Comparison of ENCODE assay signal across 16 cellular contexts in genomic region chr16:89337965-89338364, GRCh38.
DNase-seq lines count a peak whose midpoint lies in the region; ATAC-seq, FAIRE-seq and TF ChIP-seq lines count a peak whose summit lies in the region.
"Had no signal": no experiment of that assay in that cellular context is flagged by ENCODE, and none has a peak within 500 bp of the region (broad histone marks: within the 10 kb centered on the region; RNA-seq: fewer than 3 reads in every experiment).

No MANE protein-coding gene starts in this region.

- H3K27ac Mint-ChIP-seq in CD4-positive, alpha-beta memory T cell: peak overlapping the region in 4 of 7 donors; percentile 17 to 79 (median 51)
- H3K27ac Mint-ChIP-seq in WTC11: peak overlapping the region; percentile 70; the same call in 1 of the 2 replicates
- H3K27ac Mint-ChIP-seq: B cell had no signal

- no peaks in the 10 kb centered on the region for H3K27me3 Mint-ChIP-seq in CD4-positive, alpha-beta memory T cell
- no peaks in the 10 kb centered on the region for H3K27me3 Mint-ChIP-seq in WTC11 (ENCODE audit: low read depth)
- H3K27me3 Mint-ChIP-seq: B cell, IgD-negative memory B cell had no signal

- no peak overlapping the region for H3K4me3 ChIP-seq in CD4-positive, alpha-beta memory T cell (ENCODE audit: low read length in 2 of 2)
- H3K4me3 ChIP-seq in HepG2 (replicated peaks in 1 of 3; ENCODE audit: insufficient read depth in 1 of 3, low read depth in 2 of 3, low read length in 3 of 3) (no peak overlapping the region), gastrocnemius medialis (no peak overlapping the region), upper lobe of left lung (no peak overlapping the region), uterus (no peak overlapping the region)

- TF ChIP-seq EP300 in HepG2 (IDR thresholded peaks at IDR 0.05; ENCODE audit: low read depth in 2 of 2, low read length in 2 of 2): no peak
- no peak for TF ChIP-seq EP300 in HepG2 (CRISPR knock-in tag; IDR thresholded peaks at IDR 0.05; ENCODE audit: borderline replicate concordance)
- no peak for TF ChIP-seq EP300 in upper lobe of left lung (IDR thresholded peaks at IDR 0.05)

- peaks cover 79% of the 10 kb centered on the region for H3K4me1 ChIP-seq in CD4-positive, alpha-beta memory T cell (ENCODE audit: insufficient read depth, low read length)
- peaks cover 63% of the 10 kb centered on the region for H3K4me1 ChIP-seq in HepG2 (ENCODE audit: insufficient read depth, low read length)
- peaks cover 64 to 75% of the 10 kb centered on the region in 2 donors for H3K4me1 ChIP-seq in gastrocnemius medialis
- peaks cover 31 to 58% (median 33%) of the 10 kb centered on the region in 4 donors for H3K4me1 ChIP-seq in upper lobe of left lung
- H3K4me1 ChIP-seq in uterus: peaks cover 10 to 34% of the 10 kb centered on the region in 2 donors

- no peak for ATAC-seq in WTC11
- no peak for ATAC-seq in HepG2
- ATAC-seq in gastrocnemius medialis: no peak
- no peak for ATAC-seq in upper lobe of left lung (ENCODE audit: low FRiP score in 2 of 2)
- ATAC-seq in GM18519 (IDR thresholded peaks at IDR 0.05; ENCODE audit: low FRiP score, unreplicated experiment): no peak
- ATAC-seq: HCT116 had no signal

- peak overlapping the region in 1 of 8 donors; percentile 31 for H3K4me3 Mint-ChIP-seq in CD4-positive, alpha-beta memory T cell
- no peak overlapping the region for H3K4me3 Mint-ChIP-seq in WTC11
- H3K4me3 Mint-ChIP-seq: B cell had no signal

- TF ChIP-seq POLR2A in HepG2 (IDR thresholded peaks at IDR 0.05; ENCODE audit: insufficient read depth in 1 of 2, low read depth in 2 of 2, low read length in 2 of 2) (no peak), gastrocnemius medialis (IDR thresholded peaks at IDR 0.05) (no peak), upper lobe of left lung (IDR thresholded peaks at IDR 0.05) (no peak), uterus (IDR thresholded peaks at IDR 0.05) (no peak)

- CTCF ChIA-PET in CD4-positive, alpha-beta memory T cell (lab: Charles Lee; ENCODE audit: partially characterized antibody): no interaction called here
- CTCF ChIA-PET in WTC11 (lab: Charles Lee) (no interaction called here), HepG2 (lab: Yijun Ruan, JAX; ENCODE audit: low intra/inter-chr PET ratio, low total read pairs) (no interaction called here)

- H3K27me3 ChIP-seq in CD4-positive, alpha-beta memory T cell (ENCODE audit: insufficient read depth, low read length): no peaks in the 10 kb centered on the region
- H3K27me3 ChIP-seq in HepG2 (ENCODE audit: control insufficient read depth in 1 of 2, insufficient read depth in 2 of 2, low read length in 2 of 2): no peaks in the 10 kb centered on the region
- no peaks in the 10 kb centered on the region for H3K27me3 ChIP-seq in gastrocnemius medialis
- no peaks in the 10 kb centered on the region for H3K27me3 ChIP-seq in upper lobe of left lung
- no peaks in the 10 kb centered on the region for H3K27me3 ChIP-seq in uterus

- 95% methylated on average over 11 of the region's 11 CpGs for WGBS in HepG2 (ENCODE audit: low lambda C conversion rate)
- WGBS in upper lobe of left lung, 2 donors: 97% methylated on average over 5 of the region's 11 CpGs; no CpG with 5 or more reads in 1 of the 2 donors

- no peak overlapping the region for H3K27ac ChIP-seq in CD4-positive, alpha-beta memory T cell (ENCODE audit: low read depth, low read length)
- H3K27ac ChIP-seq in HepG2 (ENCODE audit: extremely low read length, insufficient read depth, low read length) (peak overlapping the region; percentile 63), gastrocnemius medialis (peak overlapping the region in 3 of 4 donors; percentile 22 to 58 (median 22)), upper lobe of left lung (no peak overlapping the region), uterus (no peak overlapping the region)

- in situ Hi-C loops in HepG2 (cut with HindIII; ENCODE audit: extremely low pct_ligation_motif_present, low pct_unique_long_range_greater_than_20kb): no loop called here
- in situ Hi-C loops in gastrocnemius medialis (cut with MboI; ENCODE audit: low sequenced_read_pairs in 4 of 4): loop anchor here in 2 of 4 donors (10.0 to 25.0 kb wide), 2 partner anchors 167 to 174 kb away; partner anchors contain the start of gene SPG7 (in 2 of the 2)

- FAIRE-seq in HepG2 (lab: Jason Lieb, UNC): no peak
- FAIRE-seq: RCC 7860 had no signal

- peaks cover 83% of the 10 kb centered on the region for H4K20me1 ChIP-seq in HepG2 (ENCODE audit: insufficient read depth, low read length)

- H3K4me2 ChIP-seq in HepG2 (ENCODE audit: low read depth, low read length): no peak overlapping the region

- intact Hi-C loops in CD4-positive, alpha-beta memory T cell (cut with micrococcal nuclease): no loop called here
- intact Hi-C loops in HepG2 (cut with micrococcal nuclease; ENCODE audit: unreplicated experiment) (loop anchor here (10.0 kb wide), 1 partner anchor 77 kb away; no protein-coding TSS in a partner anchor), gastrocnemius medialis (cut with DNase I; ENCODE audit: low total_unique reads) (no loop called here), uterus (cut with DNase I; ENCODE audit: low total_unique reads) (no loop called here)

- peak in 1 of 5 donors; percentile 16 for DNase-seq in CD4-positive, alpha-beta memory T cell
- DNase-seq in WTC11 (ENCODE audit: low spot score) (no peak), HepG2 (ENCODE audit: low spot score) (no peak), gastrocnemius medialis (peak in 1 of 2 donors; percentile 16), upper lobe of left lung (no peak), uterus (no peak)
- DNase-seq: MV-4-11, NCI-H1436, NCI-H2029 treated with DMSO at 0.1 percent for 48 hours, NCI-H524, SIG-M5 had no signal

- POLR2A ChIA-PET in CD4-positive, alpha-beta memory T cell (lab: Charles Lee; ENCODE audit: partially characterized antibody): no interaction called here
- POLR2A ChIA-PET in WTC11 (lab: Charles Lee) (interaction anchor here (0.6 kb wide), 1 partner anchor 42 kb away, joined by 4 read pairs; no protein-coding TSS in a partner anchor), HepG2 (lab: Yijun Ruan, JAX) (interaction anchor here (0.7 to 1.1 kb wide), 5 partner anchors 8 to 368 kb away, joined by 3 to 5 read pairs (median 4); partner anchors contain the start of gene SPG7)

- no peaks in the 10 kb centered on the region for H3K9me3 Mint-ChIP-seq in CD4-positive, alpha-beta memory T cell
- H3K9me3 Mint-ChIP-seq in WTC11: no peaks in the 10 kb centered on the region
- H3K9me3 Mint-ChIP-seq: IgD-negative memory B cell had no signal

- no peak for TF ChIP-seq CTCF in WTC11 (IDR thresholded peaks at IDR 0.05)
- TF ChIP-seq CTCF in HepG2 (CRISPR knock-in tag; IDR thresholded peaks at IDR 0.05): no peak
- no peak for TF ChIP-seq CTCF in gastrocnemius medialis (IDR thresholded peaks at IDR 0.05 in 4 of 5, conservative IDR thresholded peaks at IDR 0.05 in 1 of 5)
- no peak for TF ChIP-seq CTCF in upper lobe of left lung (IDR thresholded peaks at IDR 0.05)
- no peak for TF ChIP-seq CTCF in uterus (IDR thresholded peaks at IDR 0.05)

- peaks cover 98% of the 10 kb centered on the region for H3K79me2 ChIP-seq in HepG2 (ENCODE audit: insufficient read depth, low read length)

- H2AFZ ChIP-seq in HepG2 (ENCODE audit: low read length): no peak overlapping the region

- H3K36me3 Mint-ChIP-seq in CD4-positive, alpha-beta memory T cell: peaks cover 0 to 8% of the 10 kb centered on the region in 2 donors
- no peaks in the 10 kb centered on the region for H3K36me3 Mint-ChIP-seq in WTC11
- H3K36me3 Mint-ChIP-seq: IgD-negative memory B cell had no signal

- no peak for TF ChIP-seq RAD21 in HepG2 (CRISPR knock-in tag; IDR thresholded peaks at IDR 0.05)

- no peaks in the 10 kb centered on the region for H3K9me3 ChIP-seq in CD4-positive, alpha-beta memory T cell (ENCODE audit: control insufficient read depth in 1 of 2, low read length in 2 of 2)
- no peaks in the 10 kb centered on the region for H3K9me3 ChIP-seq in HepG2 (ENCODE audit: low read length)
- no peaks in the 10 kb centered on the region for H3K9me3 ChIP-seq in gastrocnemius medialis
- no peaks in the 10 kb centered on the region for H3K9me3 ChIP-seq in upper lobe of left lung
- no peaks in the 10 kb centered on the region for H3K9me3 ChIP-seq in uterus

- peaks cover 49 to 82% (median 66%) of the 10 kb centered on the region in 4 donors for H3K4me1 Mint-ChIP-seq in CD4-positive, alpha-beta memory T cell
- H3K4me1 Mint-ChIP-seq in WTC11: peaks cover 45% of the 10 kb centered on the region

- no peak overlapping the region for H3K9ac ChIP-seq in HepG2 (ENCODE audit: insufficient read depth, low read depth, low read length)

- no peaks in the 10 kb centered on the region for H3K36me3 ChIP-seq in CD4-positive, alpha-beta memory T cell (ENCODE audit: insufficient read depth, low read length)
- H3K36me3 ChIP-seq in HepG2 (replicated peaks in 1 of 2; ENCODE audit: control insufficient read depth in 1 of 2, insufficient read depth in 2 of 2, low read length in 2 of 2) (peaks cover 0 to 3% of the 10 kb centered on the region in 2 experiments; a peak in 2 of 5 replicates), gastrocnemius medialis (no peaks in the 10 kb centered on the region), upper lobe of left lung (no peaks in the 10 kb centered on the region), uterus (no peaks in the 10 kb centered on the region)

- BruUV-seq in HepG2 (replicated peaks; lab: Mats Ljungman, UMichigan): no TSS peak

TF ChIP-seq in WTC11, 78 proteins besides CTCF, POLR2A, EP300 and RAD21 (continues in another document):
- no peak for TF ChIP-seq ZMAT4 (CRISPR knock-in tag; IDR thresholded peaks at IDR 0.05)
- TF ChIP-seq TEAD1 (CRISPR knock-in tag; IDR thresholded peaks at IDR 0.05): no peak
- no peak for TF ChIP-seq ZNF263 (CRISPR knock-in tag; IDR thresholded peaks at IDR 0.05; ENCODE audit: low read depth)

TF ChIP-seq in HepG2, 621 proteins besides CTCF, POLR2A, EP300 and RAD21 (continues in another document):
- TF ChIP-seq ZNF83 (CRISPR knock-in tag; IDR thresholded peaks at IDR 0.05; ENCODE audit: borderline replicate concordance): peak; percentile 44; the same call in 1 of the 2 replicates

Comparison
In these comparisons a context has a peak if more than half of its experiments do, and no peak if none do; other contexts are left out.
1. H3K27ac ChIP-seq: peak in HepG2 (single experiment) and gastrocnemius medialis (3 of 4); none in CD4-positive, alpha-beta memory T cell (single experiment), upper lobe of left lung (0 of 4) and uterus (0 of 2).